ENCODE assay signal across 1 cellular context in genomic region chr19:33195711-33196347, GRCh38.
TF ChIP-seq lines count a peak whose summit lies in the region.

No MANE protein-coding gene starts in this region.

TF ChIP-seq in GM23338, 12 proteins besides CTCF, POLR2A, EP300 and RAD21 (continued from another document):
- no peak for TF ChIP-seq ETS1 (IDR thresholded peaks at IDR 0.05)
- TF ChIP-seq ZNF462 (CRISPR knock-in tag; IDR thresholded peaks at IDR 0.05) = no peak
- TF ChIP-seq ZNF331 (CRISPR knock-in tag; IDR thresholded peaks at IDR 0.05; ENCODE audit: low read depth) = no peak
- no peak for TF ChIP-seq CREB1 (CRISPR knock-in tag; IDR thresholded peaks at IDR 0.05; ENCODE audit: low read depth)
- no peak for TF ChIP-seq JUNB (IDR thresholded peaks at IDR 0.05; ENCODE audit: unreplicated experiment)
- no peak for TF ChIP-seq EZH2 (IDR thresholded peaks at IDR 0.05; ENCODE audit: low read depth, unreplicated experiment)
- TF ChIP-seq NANOG (IDR thresholded peaks at IDR 0.05; ENCODE audit: borderline replicate concordance) = no peak
